ENCODE assay signal across 1 cellular context in the genomic region with DNA sequence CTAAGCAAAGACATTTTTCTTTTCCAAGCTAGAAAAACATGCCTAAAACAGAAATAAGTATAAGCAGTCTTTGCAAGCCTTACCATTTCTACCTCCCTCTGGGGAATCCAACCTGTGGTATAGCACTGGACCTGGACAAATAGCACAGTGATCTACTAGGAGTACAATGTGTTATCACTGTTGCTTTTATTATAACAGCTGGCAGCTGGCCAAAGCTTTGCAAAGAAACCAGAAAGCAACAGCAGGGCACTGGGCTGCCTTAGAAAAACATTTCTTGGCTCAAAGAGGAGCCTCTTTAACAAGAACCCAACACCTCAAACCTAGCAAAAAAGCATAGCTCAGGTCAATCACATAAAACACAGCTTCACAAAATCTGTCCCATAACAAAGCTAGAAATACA.
TF ChIP-seq lines count a peak whose summit lies in the region.

No MANE protein-coding gene starts in this region.

TF ChIP-seq in SK-N-SH, 30 proteins besides CTCF, POLR2A, EP300 and RAD21 (continued from another document):
- no peak for TF ChIP-seq RFX5 (IDR thresholded peaks at IDR 0.05; ENCODE audit: low read length)
- no peak for TF ChIP-seq EZH2phosphoT487 (IDR thresholded peaks at IDR 0.05; ENCODE audit: borderline replicate concordance, low read depth)
- TF ChIP-seq TAF1 (IDR thresholded peaks at IDR 0.05; ENCODE audit: borderline replicate concordance, low read depth, low read length): no peak
- TF ChIP-seq YY1 (IDR thresholded peaks at IDR 0.05; ENCODE audit: low read depth): no peak
- TF ChIP-seq GATA2 (CRISPR knock-in tag; IDR thresholded peaks at IDR 0.05): no peak
- TF ChIP-seq, protein P1, sequence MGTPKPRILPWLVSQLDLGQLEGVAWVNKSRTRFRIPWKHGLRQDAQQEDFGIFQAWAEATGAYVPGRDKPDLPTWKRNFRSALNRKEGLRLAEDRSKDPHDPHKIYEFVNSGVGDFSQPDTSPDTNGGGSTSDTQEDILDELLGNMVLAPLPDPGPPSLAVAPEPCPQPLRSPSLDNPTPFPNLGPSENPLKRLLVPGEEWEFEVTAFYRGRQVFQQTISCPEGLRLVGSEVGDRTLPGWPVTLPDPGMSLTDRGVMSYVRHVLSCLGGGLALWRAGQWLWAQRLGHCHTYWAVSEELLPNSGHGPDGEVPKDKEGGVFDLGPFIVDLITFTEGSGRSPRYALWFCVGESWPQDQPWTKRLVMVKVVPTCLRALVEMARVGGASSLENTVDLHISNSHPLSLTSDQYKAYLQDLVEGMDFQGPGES (IDR thresholded peaks at IDR 0.05; ENCODE audit: low read depth, low read length): no peak
- TF ChIP-seq, protein P2, sequence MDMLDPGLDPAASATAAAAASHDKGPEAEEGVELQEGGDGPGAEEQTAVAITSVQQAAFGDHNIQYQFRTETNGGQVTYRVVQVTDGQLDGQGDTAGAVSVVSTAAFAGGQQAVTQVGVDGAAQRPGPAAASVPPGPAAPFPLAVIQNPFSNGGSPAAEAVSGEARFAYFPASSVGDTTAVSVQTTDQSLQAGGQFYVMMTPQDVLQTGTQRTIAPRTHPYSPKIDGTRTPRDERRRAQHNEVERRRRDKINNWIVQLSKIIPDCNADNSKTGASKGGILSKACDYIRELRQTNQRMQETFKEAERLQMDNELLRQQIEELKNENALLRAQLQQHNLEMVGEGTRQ (IDR thresholded peaks at IDR 0.05; ENCODE audit: borderline replicate concordance, low read depth, low read length): no peak
